ENCODE assay signal across 8 cellular contexts in genomic region chr19:48645652-48646191, GRCh38. TPM values are rescaled to one million over a fixed set of nuclear protein-coding genes. Genes with fewer than 3 reads are reported as not detected.
DNase-seq lines count a peak whose midpoint lies in the region; ATAC-seq and TF ChIP-seq lines count a peak whose summit lies in the region.

Gene CA11 (minus strand): TSS chr19:48646187. CDS start chr19:48645632, 555 bp downstream.

- peak within 1 kb of the TSS; percentile 60 for H3K4me3 ChIP-seq in fibroblast of pulmonary artery (replicated peaks; ENCODE audit: low read depth, low read length)
- H3K4me3 ChIP-seq in neuronal stem cell (ENCODE audit: low read length in 2 of 2) = peak within 1 kb of the TSS; percentile 51 to 73

- H3K27me3 ChIP-seq in neuronal stem cell (ENCODE audit: control insufficient read depth in 3 of 3, insufficient read depth in 3 of 3, low read depth in 1 of 3, low read length in 3 of 3) = no peaks in the 10 kb centered on the region

- peak within 1 kb of the TSS; percentile 68 for H3K18ac ChIP-seq in neuronal stem cell (ENCODE audit: low read length)

- peaks cover 10 to 17% of the 10 kb centered on the region in 2 donors for H3K4me1 ChIP-seq in neuronal stem cell (ENCODE audit: control insufficient read depth in 2 of 2, insufficient read depth in 1 of 2, low read depth in 1 of 2, low read length in 2 of 2)

- H2BK12ac ChIP-seq in neuronal stem cell (ENCODE audit: low read length) = peak within 1 kb of the TSS; percentile 84

- peak within 1 kb of the TSS; percentile 89 for H3K23ac ChIP-seq in neuronal stem cell (ENCODE audit: low read depth, low read length, poor library complexity)

- H3K9me3 Mint-ChIP-seq in activated CD4-positive, alpha-beta T cell treated with anti-CD3 and anti-CD28 coated beads, Interleukin-2, amount 10 ng/mL, durations not matched to agents 24 days and 14 days = no peaks in the 10 kb centered on the region

- peaks cover 2% of the 10 kb centered on the region for H3K27me3 Mint-ChIP-seq in activated CD4-positive, alpha-beta T cell treated with anti-CD3 and anti-CD28 coated beads, Interleukin-2, amount 10 ng/mL, durations not matched to agents 24 days and 14 days

- no peaks in the 10 kb centered on the region for H3K36me3 ChIP-seq in neuronal stem cell (replicated peaks in 1 of 2; ENCODE audit: control insufficient read depth in 2 of 2, insufficient read depth in 2 of 2, low read length in 2 of 2)

- H2BK120ac ChIP-seq in neuronal stem cell (ENCODE audit: low read depth, low read length) = peak within 1 kb of the TSS; percentile 91

- WGBS in neuronal stem cell (ENCODE audit: extremely low coverage in 2 of 2, insufficient read length in 2 of 2, insufficient replicate concordance in 1 of 2), 2 donors = no CpG with 5 or more reads among the region's 9 CpGs

- H3K79me1 ChIP-seq in neuronal stem cell (ENCODE audit: low read depth, low read length) = peaks cover 9% of the 10 kb centered on the region

- no peak within 1 kb of the TSS for H4K91ac ChIP-seq in neuronal stem cell (ENCODE audit: low read depth, low read length, poor library complexity)

- DNase-seq in activated CD4-positive, alpha-beta T cell treated with anti-CD3 and anti-CD28 coated beads, Interleukin-2, amount 10 ng/mL, durations not matched to agents 24 days and 14 days = peak; percentile 67
- no peak for DNase-seq in activated CD4-positive, alpha-beta T cell treated with anti-CD3 and anti-CD28 coated beads for 4 hours
- DNase-seq in fibroblast of pulmonary artery (ENCODE audit: low read depth) = no peak
- no peak for DNase-seq in neuronal stem cell (ENCODE audit: low spot score)
- DNase-seq in NCI-H1436 treated with DMSO at 0.1 percent for 48 hours (lab: John Stamatoyannopoulos, UW) = no peak
- no peak for DNase-seq in COR-L47 (lab: John Stamatoyannopoulos, UW)

- H3K14ac ChIP-seq in neuronal stem cell (ENCODE audit: low read length) = peak within 1 kb of the TSS; percentile 71

- peak within 1 kb of the TSS; percentile 82 for H4K8ac ChIP-seq in neuronal stem cell (ENCODE audit: low read depth, low read length)

- peak within 1 kb of the TSS; percentile 32 for H2BK15ac ChIP-seq in neuronal stem cell (ENCODE audit: low read length)

- H3K4me2 ChIP-seq in neuronal stem cell (ENCODE audit: insufficient read depth, low read length, poor library complexity, severe bottlenecking) = peak within 1 kb of the TSS; percentile 98

- peak within 1 kb of the TSS; percentile 88 for H3K27ac ChIP-seq in neuronal stem cell (replicated peaks; ENCODE audit: low read length)

- ATAC-seq in SK-N-SH treated with all-trans-retinoic acid at 6 μM for 48 hours = peak; percentile 56
- ATAC-seq in GM18517 (IDR thresholded peaks at IDR 0.05; ENCODE audit: unreplicated experiment) = no peak

- H2BK5ac ChIP-seq in neuronal stem cell (ENCODE audit: low read length) = peak within 1 kb of the TSS; percentile 45

- peak within 1 kb of the TSS; percentile 17 for H3K4ac ChIP-seq in neuronal stem cell (ENCODE audit: low read length)

- peak within 1 kb of the TSS; percentile 96 for H3K4me3 Mint-ChIP-seq in activated CD4-positive, alpha-beta T cell treated with anti-CD3 and anti-CD28 coated beads, Interleukin-2, amount 10 ng/mL, durations not matched to agents 24 days and 14 days

- peak within 1 kb of the TSS; percentile 99 for H2AFZ ChIP-seq in neuronal stem cell (ENCODE audit: low read length)

- no peaks in the 10 kb centered on the region for H3K9me3 ChIP-seq in neuronal stem cell (replicated peaks in 1 of 2; ENCODE audit: control insufficient read depth in 2 of 2, insufficient read depth in 1 of 2, low read depth in 1 of 2, low read length in 2 of 2)

- intact Hi-C loops in activated CD4-positive, alpha-beta T cell treated with anti-CD3 and anti-CD28 coated beads, Interleukin-2, amount 10 ng/mL, durations not matched to agents 24 days and 14 days (cut with micrococcal nuclease) = loop anchor here (1.0 to 5.0 kb wide), 8 partner anchors 8 to 227 kb away; partner anchors contain the start of genes DBP and PPP1R15A

- H3K4me1 Mint-ChIP-seq in activated CD4-positive, alpha-beta T cell treated with anti-CD3 and anti-CD28 coated beads, Interleukin-2, amount 10 ng/mL, durations not matched to agents 24 days and 14 days = peaks cover 34% of the 10 kb centered on the region

- H3K27ac Mint-ChIP-seq in activated CD4-positive, alpha-beta T cell treated with anti-CD3 and anti-CD28 coated beads, Interleukin-2, amount 10 ng/mL, durations not matched to agents 24 days and 14 days = peak within 1 kb of the TSS; percentile 89

- no peaks in the 10 kb centered on the region for H3K36me3 Mint-ChIP-seq in activated CD4-positive, alpha-beta T cell treated with anti-CD3 and anti-CD28 coated beads, Interleukin-2, amount 10 ng/mL, durations not matched to agents 24 days and 14 days (ENCODE audit: low read depth)

- H3K9ac ChIP-seq in neuronal stem cell (ENCODE audit: low read depth, low read length, poor library complexity) = peak within 1 kb of the TSS; percentile 81

- no peak for TF ChIP-seq CTCF in fibroblast of pulmonary artery (IDR thresholded peaks at IDR 0.05; ENCODE audit: low read length, missing control alignments)

- H2AK5ac ChIP-seq in neuronal stem cell (ENCODE audit: low read depth, low read length) = peak within 1 kb of the TSS; percentile 79

TF ChIP-seq in SK-N-SH treated with all-trans-retinoic acid at 6 μM for 48 hours, 23 proteins besides CTCF, POLR2A, EP300 and RAD21:
- no peak for TF ChIP-seq BACH2 (CRISPR knock-in tag; IDR thresholded peaks at IDR 0.05; ENCODE audit: borderline replicate concordance)
- TF ChIP-seq CSRNP3 (CRISPR knock-in tag; IDR thresholded peaks at IDR 0.05) = no peak
- TF ChIP-seq ZFP30 (CRISPR knock-in tag; IDR thresholded peaks at IDR 0.05) = no peak
- no peak for TF ChIP-seq CSDC2 (CRISPR knock-in tag; IDR thresholded peaks at IDR 0.05)
- TF ChIP-seq ISL1 (CRISPR knock-in tag; IDR thresholded peaks at IDR 0.05) = no peak
- TF ChIP-seq ZNF8 (CRISPR knock-in tag; IDR thresholded peaks at IDR 0.05) = no peak

RNA-seq across cellular contexts. Expression of gene CA11, which starts in this region (rescaled TPM):
- 10.9 and 12.5 TPM in 2 replicates for total RNA-seq in activated CD4-positive, alpha-beta T cell treated with anti-CD3 and anti-CD28 coated beads, Interleukin-2, amount 10 ng/mL, durations not matched to agents 24 days and 14 days
- 117 TPM for polyA plus RNA-seq in neuronal stem cell (2013, experiment 1 of 2)
- polyA plus RNA-seq in neuronal stem cell (2013, experiment 2 of 2) = 126 TPM
